In genomic region chr4:112793033-112793432, GRCh38 we compare ENCODE assay signal across 21 cellular contexts.
A peak's percentile ranks its signal among the peaks of the same experiment; 100 is the strongest.
DNase-seq lines count a peak whose midpoint lies in the region; ATAC-seq, FAIRE-seq and TF ChIP-seq lines count a peak whose summit lies in the region.
"Had no signal": no experiment of that assay in that cellular context is flagged by ENCODE, and none has a peak within 500 bp of the region (broad histone marks: within the 10 kb centered on the region; RNA-seq: fewer than 3 reads in every experiment).

No MANE protein-coding gene starts in this region.

- H3K27me3 ChIP-seq in K562 (ENCODE audit: control insufficient read depth in 2 of 2, insufficient read depth in 2 of 2, low read length in 2 of 2) (peaks cover 0 to 7% of the 10 kb centered on the region in 2 experiments; a peak in 1 of 5 replicates), osteoblast (ENCODE audit: insufficient read depth, low read length) (peaks cover 7% of the 10 kb centered on the region)
- H3K27me3 ChIP-seq: BLaER1 had no signal

- in situ Hi-C loops in K562 (cut with MboI), result no loop called here

- no peaks in the 10 kb centered on the region for H3K36me3 ChIP-seq in K562 (ENCODE audit: control insufficient read depth, insufficient read depth, low read length)
- H3K36me3 ChIP-seq in osteoblast (ENCODE audit: insufficient read depth, low read length), result no peaks in the 10 kb centered on the region
- H3K36me3 ChIP-seq: BLaER1, HAP-1 had no signal

- intact Hi-C loops in K562 (cut with micrococcal nuclease), result no loop called here
- intact Hi-C loops in activated naive CD4-positive, alpha-beta T cell treated with anti-CD3 and anti-CD28 coated beads for 36 hours (cut with micrococcal nuclease), result no loop called here

- DNase-seq in K562 (ENCODE audit: extremely low read depth in 1 of 4, low spot score in 3 of 4), result no peak
- peak; percentile 27 for DNase-seq in osteoblast (ENCODE audit: insufficient read length, low spot score, missing footprints)
- no peak for DNase-seq in LoVo (ENCODE audit: low spot score)
- no peak for DNase-seq in activated naive CD4-positive, alpha-beta T cell treated with anti-CD3 and anti-CD28 coated beads for 36 hours
- no peak for DNase-seq in NCI-H1694 (lab: John Stamatoyannopoulos, UW)
- DNase-seq: CD4-positive, CD25-positive, alpha-beta regulatory T cell; CD8-positive, alpha-beta T cell; DMS153; DND-41; GDM1; HFFc6 had no signal

- no peak for TF ChIP-seq EP300 in K562 (IDR thresholded peaks at IDR 0.05; ENCODE audit: low read length)

- H3K4me1 Mint-ChIP-seq in activated naive CD4-positive, alpha-beta T cell treated with anti-CD3 and anti-CD28 coated beads for 36 hours (ENCODE audit: low read depth), result no peaks in the 10 kb centered on the region
- H3K4me1 Mint-ChIP-seq: B cell; CD4-positive, CD25-positive, alpha-beta regulatory T cell; GM23338 had no signal

- TF ChIP-seq RAD21 in K562 (CRISPR knock-in tag; conservative IDR thresholded peaks at IDR 0.05 in 1 of 2, IDR thresholded peaks at IDR 0.05 in 1 of 2), result no peak

- H3K4me1 ChIP-seq in K562 (replicated peaks in 1 of 2; ENCODE audit: control insufficient read depth in 2 of 2, insufficient read depth in 2 of 2, low read length in 2 of 2) (no peaks in the 10 kb centered on the region), osteoblast (ENCODE audit: insufficient read depth, low read length) (no peaks in the 10 kb centered on the region)
- H3K4me1 ChIP-seq: BLaER1, HAP-1 had no signal

- H2AFZ ChIP-seq in K562 (ENCODE audit: low read depth, low read length) (no peak overlapping the region), osteoblast (ENCODE audit: low read length) (no peak overlapping the region)
- H2AFZ ChIP-seq: GM23338 had no signal

- H3K9me1 ChIP-seq in K562 (ENCODE audit: control insufficient read depth, insufficient read depth, low read length), result no peaks in the 10 kb centered on the region

- H3K9me3 Mint-ChIP-seq in activated naive CD4-positive, alpha-beta T cell treated with anti-CD3 and anti-CD28 coated beads for 36 hours, result no peaks in the 10 kb centered on the region
- H3K9me3 Mint-ChIP-seq: CD8-positive, alpha-beta T cell; GM23338; HFFc6 had no signal

- FAIRE-seq in G401.6 (lab: Jason Lieb, UNC), result peak; percentile 71
- FAIRE-seq in K562 (lab: Jason Lieb, UNC), result no peak
- FAIRE-seq: GM12891, GM18507, H54 had no signal

- H3K4me3 Mint-ChIP-seq in activated naive CD4-positive, alpha-beta T cell treated with anti-CD3 and anti-CD28 coated beads for 36 hours, result no peak overlapping the region
- H3K4me3 Mint-ChIP-seq: B cell; CD8-positive, alpha-beta T cell; GM23338; HFFc6 had no signal

- POLR2A ChIA-PET in K562 (lab: Yijun Ruan, JAX), result no interaction called here

- ATAC-seq in K562, result no peak
- ATAC-seq: CD8-positive, alpha-beta T cell; GM23338 had no signal

- TF ChIP-seq CTCF in K562 (IDR thresholded peaks at IDR 0.05 in 2 of 3, conservative IDR thresholded peaks at IDR 0.05 in 1 of 3; ENCODE audit: insufficient read depth in 2 of 3, low read depth in 1 of 3, low read length in 3 of 3) (no peak), osteoblast (IDR thresholded peaks at IDR 0.05; ENCODE audit: extremely low read depth, low read depth, low read length) (no peak)

- H3K27ac ChIP-seq in K562 (ENCODE audit: extremely low read depth, low read depth, low read length) (no peak overlapping the region), osteoblast (ENCODE audit: low read depth, low read length) (no peak overlapping the region)
- H3K27ac ChIP-seq: BLaER1, C4-2B had no signal

- H3K4me2 ChIP-seq in K562 (ENCODE audit: insufficient read depth, low read length) (no peak overlapping the region), osteoblast (ENCODE audit: insufficient read depth, low read length) (no peak overlapping the region)
- H3K4me2 ChIP-seq: BLaER1, GM23338 had no signal

- H3K4me3 ChIP-seq in K562 (no peak overlapping the region), osteoblast (ENCODE audit: insufficient read depth, low read length) (no peak overlapping the region)
- H3K4me3 ChIP-seq: BLaER1, GM23338, HAP-1 had no signal

- CTCF ChIA-PET in K562 (lab: Yijun Ruan, JAX; ENCODE audit: low intra/inter-chr PET ratio), result no interaction called here
- CTCF ChIA-PET in activated naive CD4-positive, alpha-beta T cell treated with anti-CD3 and anti-CD28 coated beads for 36 hours (lab: Charles Lee), result no interaction called here

- peaks cover 12% of the 10 kb centered on the region for H3K27me3 Mint-ChIP-seq in activated naive CD4-positive, alpha-beta T cell treated with anti-CD3 and anti-CD28 coated beads for 36 hours (ENCODE audit: low read depth)

- H3K9ac ChIP-seq in K562 (ENCODE audit: insufficient read depth in 1 of 2, low read depth in 2 of 2, low read length in 2 of 2), result no peak overlapping the region
- H3K9ac ChIP-seq: BLaER1 had no signal

- WGBS in K562 (ENCODE audit: insufficient coverage, low coverage, missing lambda C conversion rate), result 0% methylated on average over 2 of the region's 2 CpGs

- BruUV-seq in K562 (replicated peaks; lab: Mats Ljungman, UMichigan), result no TSS peak

- TF ChIP-seq POLR2A in K562 (conservative IDR thresholded peaks at IDR 0.05), result no peak

- H3K79me2 ChIP-seq in K562 (ENCODE audit: control insufficient read depth, insufficient read depth, low read length), result no peaks in the 10 kb centered on the region
- no peaks in the 10 kb centered on the region for H3K79me2 ChIP-seq in osteoblast (ENCODE audit: insufficient read depth, low read length)

- no peaks in the 10 kb centered on the region for H3K9me3 ChIP-seq in K562 (replicated peaks; ENCODE audit: control insufficient read depth, insufficient read depth, low read depth, low read length)
- no peaks in the 10 kb centered on the region for H3K9me3 ChIP-seq in osteoblast (ENCODE audit: low read depth, low read length)
- H3K9me3 ChIP-seq: BLaER1, Caco-2 had no signal

- no peaks in the 10 kb centered on the region for H4K20me1 ChIP-seq in K562 (replicated peaks; ENCODE audit: control insufficient read depth, insufficient read depth, low read length)
- no peaks in the 10 kb centered on the region for H4K20me1 ChIP-seq in osteoblast (ENCODE audit: insufficient read depth, low read length)
- H4K20me1 ChIP-seq: BLaER1 had no signal

- no peak overlapping the region for H3K27ac Mint-ChIP-seq in activated naive CD4-positive, alpha-beta T cell treated with anti-CD3 and anti-CD28 coated beads for 36 hours
- H3K27ac Mint-ChIP-seq: B cell; CD4-positive, CD25-positive, alpha-beta regulatory T cell; CD8-positive, alpha-beta T cell; GM23338; HFFc6 had no signal

- no peaks in the 10 kb centered on the region for H3K36me3 Mint-ChIP-seq in activated naive CD4-positive, alpha-beta T cell treated with anti-CD3 and anti-CD28 coated beads for 36 hours (ENCODE audit: low read depth)
- H3K36me3 Mint-ChIP-seq: CD4-positive, CD25-positive, alpha-beta regulatory T cell; CD8-positive, alpha-beta T cell had no signal

TF ChIP-seq in K562, 482 proteins besides CTCF, POLR2A, EP300 and RAD21:
- TF ChIP-seq ZNF316 (IDR thresholded peaks at IDR 0.05), result peak; percentile 45
- TF ChIP-seq C11orf30 (IDR thresholded peaks at IDR 0.05; ENCODE audit: low read depth), result peak; percentile 45; the same call in 1 of the 2 replicates
- no peak for TF ChIP-seq NFXL1 (CRISPR knock-in tag; IDR thresholded peaks at IDR 0.05)
